Comparison of ENCODE assay signal across 27 cellular contexts in genomic region chr3:38313685-38314084, GRCh38. TPM values are rescaled to one million over a fixed set of nuclear protein-coding genes. Genes with fewer than 3 reads are reported as not detected.
"Had no signal": no experiment of that assay in that cellular context is flagged by ENCODE, and none has a peak within 500 bp of the region (broad histone marks: within the 10 kb centered on the region; RNA-seq: fewer than 3 reads in every experiment).

No MANE protein-coding gene starts in this region.

- H3K27me3 ChIP-seq: breast epithelium, left lung, ovary, testis had no signal

- H3K9me3 ChIP-seq: breast epithelium, left lung, ovary, prostate gland, testis had no signal

- DNase-seq: activated B cell treated with CpG ODN at 0.5 μM for 24 hours; activated CD4-positive, alpha-beta T cell treated with anti-CD3 and anti-CD28 coated beads for 36 hours; activated CD4-positive, alpha-beta T cell treated with anti-CD3 and anti-CD28 coated beads, Interleukin-2, amount 50 U/mL, for 4 hours; activated CD8-positive, alpha-beta memory T cell treated with anti-CD3 and anti-CD28 coated beads for 24 hours; activated naive CD4-positive, alpha-beta T cell treated with Interleukin-2 at 50 U/mL for 16 hours; activated naive CD8-positive, alpha-beta T cell treated with anti-CD3 and anti-CD28 coated beads for 36 hours; activated T-cell treated with anti-CD3 and anti-CD28 coated beads, Interleukin-2, amount 50 U/mL, for 48 hours; effector memory CD4-positive, alpha-beta T cell; foreskin melanocyte; glutamatergic neuron; hippocampal formation; kidney glomerular epithelial cell; left lung; naive thymus-derived CD8-positive, alpha-beta T cell; ovary; stimulated activated CD4-positive, alpha-beta T cell treated with anti-CD3 and anti-CD28 coated beads, Interleukin-2, amount 100 ng/mL, for 48 hours; stimulated activated CD8-positive, alpha-beta memory T cell treated with anti-CD3 and anti-CD28 coated beads, Interleukin-4, amount 100 ng/mL, for 48 hours; stimulated activated naive B cell treated with anti-CD40 and anti-IgM and Interleukin-4, amounts not matched to agents 10 μg/mL and 1 μg/mL and 100 μg/mL, for 72 hours; T1000; testis had no signal

- H3K4me1 Mint-ChIP-seq: activated B cell treated with CpG ODN at 0.5 μM for 24 hours; activated CD4-positive, alpha-beta T cell treated with anti-CD3 and anti-CD28 coated beads for 36 hours; activated naive CD8-positive, alpha-beta T cell treated with anti-CD3 and anti-CD28 coated beads for 36 hours; central memory CD8-positive, alpha-beta T cell; naive thymus-derived CD8-positive, alpha-beta T cell; stimulated activated naive B cell treated with anti-CD40 and anti-IgM and Interleukin-4, amounts not matched to agents 10 μg/mL and 1 μg/mL and 100 μg/mL, for 72 hours had no signal

- H3K27ac Mint-ChIP-seq: activated B cell treated with CpG ODN at 0.5 μM for 24 hours; activated CD4-positive, alpha-beta T cell treated with anti-CD3 and anti-CD28 coated beads for 36 hours; activated naive CD8-positive, alpha-beta T cell treated with anti-CD3 and anti-CD28 coated beads for 36 hours; naive thymus-derived CD8-positive, alpha-beta T cell; stimulated activated naive B cell treated with anti-CD40 and anti-IgM and Interleukin-4, amounts not matched to agents 10 μg/mL and 1 μg/mL and 100 μg/mL, for 72 hours; type B pancreatic cell had no signal

- H3K27me3 Mint-ChIP-seq: activated naive CD8-positive, alpha-beta T cell treated with anti-CD3 and anti-CD28 coated beads for 36 hours had no signal

- H3K36me3 ChIP-seq: breast epithelium, left lung, ovary, prostate gland had no signal

- H3K36me3 Mint-ChIP-seq: activated naive CD8-positive, alpha-beta T cell treated with anti-CD3 and anti-CD28 coated beads for 36 hours; naive thymus-derived CD8-positive, alpha-beta T cell; stimulated activated naive B cell treated with anti-CD40 and anti-IgM and Interleukin-4, amounts not matched to agents 10 μg/mL and 1 μg/mL and 100 μg/mL, for 72 hours; type B pancreatic cell had no signal

- H3K27ac ChIP-seq: breast epithelium, left lung, ovary, prostate gland, testis had no signal

- H3K9me3 Mint-ChIP-seq: activated B cell treated with CpG ODN at 0.5 μM for 24 hours; activated naive CD8-positive, alpha-beta T cell treated with anti-CD3 and anti-CD28 coated beads for 36 hours; central memory CD8-positive, alpha-beta T cell; naive thymus-derived CD8-positive, alpha-beta T cell; stimulated activated naive B cell treated with anti-CD40 and anti-IgM and Interleukin-4, amounts not matched to agents 10 μg/mL and 1 μg/mL and 100 μg/mL, for 72 hours; type B pancreatic cell had no signal

- FAIRE-seq: colon had no signal

- ATAC-seq: activated CD4-positive, alpha-beta T cell treated with anti-CD3 and anti-CD28 coated beads for 36 hours; left lung; naive thymus-derived CD8-positive, alpha-beta T cell; stimulated activated naive B cell treated with anti-CD40 and anti-IgM and Interleukin-4, amounts not matched to agents 10 μg/mL and 1 μg/mL and 100 μg/mL, for 72 hours had no signal

- H3K4me1 ChIP-seq: breast epithelium, left lung, prostate gland, testis had no signal

- H3K4me3 Mint-ChIP-seq: activated B cell treated with CpG ODN at 0.5 μM for 24 hours; activated CD4-positive, alpha-beta T cell treated with anti-CD3 and anti-CD28 coated beads for 36 hours; activated naive CD8-positive, alpha-beta T cell treated with anti-CD3 and anti-CD28 coated beads for 36 hours; central memory CD8-positive, alpha-beta T cell; naive thymus-derived CD8-positive, alpha-beta T cell; stimulated activated naive B cell treated with anti-CD40 and anti-IgM and Interleukin-4, amounts not matched to agents 10 μg/mL and 1 μg/mL and 100 μg/mL, for 72 hours; type B pancreatic cell had no signal

- H3K4me3 ChIP-seq: breast epithelium, left lung, lung, ovary, prostate gland, testis had no signal

RNA-seq across cellular contexts. Expression of gene SLC22A14, which starts 31.6 kb away (rescaled TPM):
- total RNA-seq: activated CD4-positive, alpha-beta T cell treated with anti-CD3 and anti-CD28 coated beads for 36 hours; activated naive CD8-positive, alpha-beta T cell treated with anti-CD3 and anti-CD28 coated beads for 36 hours; dermis microvascular lymphatic vessel endothelial cell; lung had no signal
